16 cellular contexts compared by ENCODE assay signal in genomic region chr9:132745911-132746709, GRCh38.
"Had no signal": no experiment of that assay in that cellular context is flagged by ENCODE, and none has a peak within 500 bp of the region (broad histone marks: within the 10 kb centered on the region; RNA-seq: fewer than 3 reads in every experiment).

No MANE protein-coding gene starts in this region.

- H3K9me3 ChIP-seq: adrenal gland, esophagus squamous epithelium, ovary, tibial nerve had no signal

- ATAC-seq: activated T-cell treated with anti-CD3 and anti-CD28 coated beads, Interleukin-2, amount 50 U/mL, for 4 hours; stimulated activated memory B cell treated with anti-CD40 and anti-IgM and Interleukin-4, amounts not matched to agents 10 μg/mL and 1 μg/mL and 100 μg/mL, for 72 hours had no signal

- H3K36me3 ChIP-seq: adrenal gland, esophagus squamous epithelium, ovary, tibial nerve had no signal

- DNase-seq: activated CD4-positive, alpha-beta T cell treated with anti-CD3 and anti-CD28 coated beads for 1 hour; activated CD4-positive, alpha-beta T cell treated with anti-CD3 and anti-CD28 coated beads, Interleukin-2, amount 50 U/mL, for 4 hours; activated effector memory CD4-positive, alpha-beta T cell treated with anti-CD3 and anti-CD28 coated beads, Interleukin-2, amount 50 U/mL, for 16 hours; activated T-cell treated with anti-CD3 and anti-CD28 coated beads, Interleukin-2, amount 50 U/mL, for 4 hours; adrenal gland; central memory CD4-positive, alpha-beta T cell; cortex of kidney; effector CD4-positive, alpha-beta T cell; esophagus squamous epithelium; hypothalamus; ovary; substantia nigra; T-helper 9 cell had no signal

- H3K27me3 ChIP-seq: ovary had no signal

- H3K4me1 ChIP-seq: adrenal gland had no signal

- FAIRE-seq: endothelial cell of umbilical vein had no signal

- H3K4me3 ChIP-seq: adrenal gland, ovary had no signal

- H3K27ac ChIP-seq: adrenal gland, esophagus squamous epithelium, ovary, tibial nerve had no signal
